In the genomic region with DNA sequence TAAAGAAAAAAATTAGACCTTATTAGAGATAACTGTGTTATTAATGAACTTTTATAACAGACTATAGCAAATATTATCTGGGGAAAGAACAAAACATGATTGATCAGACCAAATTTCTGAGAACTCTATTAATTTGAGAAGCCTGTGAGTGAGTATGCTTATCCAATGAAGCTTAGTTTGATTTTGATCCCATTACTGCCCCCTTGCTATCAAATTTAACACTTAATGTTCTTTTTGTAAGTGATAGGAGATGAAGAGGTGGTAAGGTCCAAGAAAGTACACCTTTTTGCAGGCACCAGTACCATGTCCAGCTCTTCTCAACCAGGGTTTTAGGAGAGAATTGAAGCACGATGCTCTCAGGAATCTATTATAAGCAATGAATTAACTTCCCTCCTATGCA, we compare ENCODE assay signal across 21 cellular contexts. TPM values are rescaled to one million over a fixed set of nuclear protein-coding genes. Genes with fewer than 3 reads are reported as not detected.
DNase-seq lines count a peak whose midpoint lies in the region; ATAC-seq and TF ChIP-seq lines count a peak whose summit lies in the region.
"Had no signal": no experiment of that assay in that cellular context is flagged by ENCODE, and none has a peak within 500 bp of the region (broad histone marks: within the 10 kb centered on the region; RNA-seq: fewer than 3 reads in every experiment).

No MANE protein-coding gene starts in this region.

- no peaks in the 10 kb centered on the region for H3K9me3 ChIP-seq in A673 (ENCODE audit: low read depth, low read length, poor library complexity, severe bottlenecking)
- H3K9me3 ChIP-seq in Panc1 (ENCODE audit: control insufficient read depth, insufficient read depth, low read depth, low read length) = no peaks in the 10 kb centered on the region; the same call in 1 of the 2 replicates
- H3K9me3 ChIP-seq in uterus = no peaks in the 10 kb centered on the region
- no peaks in the 10 kb centered on the region for H3K9me3 ChIP-seq in WERI-Rb-1 (ENCODE audit: severe bottlenecking)
- no peaks in the 10 kb centered on the region for H3K9me3 ChIP-seq in right cardiac atrium (ENCODE audit: control insufficient read depth, low read length)
- H3K9me3 ChIP-seq: ascending aorta, testis had no signal

- ATAC-seq in Panc1 = no peak
- no peak for ATAC-seq in right cardiac atrium

- H3K4me3 ChIP-seq in A673 (ENCODE audit: low read depth, low read length, poor library complexity, severe bottlenecking) = no peak overlapping the region
- no peak overlapping the region for H3K4me3 ChIP-seq in Panc1 (ENCODE audit: low read depth in 2 of 2, low read length in 2 of 2)
- H3K4me3 ChIP-seq in fibroblast of mammary gland (ENCODE audit: control insufficient read depth, low read depth, low read length) = no peak overlapping the region
- no peak overlapping the region for H3K4me3 ChIP-seq in uterus
- no peak overlapping the region for H3K4me3 ChIP-seq in WERI-Rb-1 (ENCODE audit: low read depth, low read length)
- H3K4me3 ChIP-seq in right cardiac atrium (ENCODE audit: low read length) = no peak overlapping the region
- H3K4me3 ChIP-seq: ascending aorta, coronary artery, testis had no signal

- H3K27ac ChIP-seq in A673 (ENCODE audit: low read depth, low read length, poor library complexity, severe bottlenecking) = no peak overlapping the region
- no peak overlapping the region for H3K27ac ChIP-seq in Panc1 (ENCODE audit: low read length)
- no peak overlapping the region for H3K27ac ChIP-seq in uterus
- H3K27ac ChIP-seq in WERI-Rb-1 = no peak overlapping the region
- no peak overlapping the region for H3K27ac ChIP-seq in right cardiac atrium (ENCODE audit: low read length)
- H3K27ac ChIP-seq: ascending aorta, coronary artery, epithelial cell of prostate, parathyroid adenoma, testis had no signal

- CTCF ChIA-PET in A673 (lab: Charles Lee) = interaction anchor here (0.6 kb wide), 1 partner anchor 17 kb away, joined by 3 read pairs; no protein-coding TSS in a partner anchor
- CTCF ChIA-PET in Panc1 (lab: Charles Lee) = no interaction called here

- POLR2A ChIA-PET in A673 (lab: Charles Lee; ENCODE audit: low non-redundant PET) = no interaction called here
- POLR2A ChIA-PET in Panc1 (lab: Charles Lee) = no interaction called here

- peak; percentile 54 for TF ChIP-seq CTCF in A673 (conservative IDR thresholded peaks at IDR 0.05; ENCODE audit: low read depth, low read length)
- TF ChIP-seq CTCF in Panc1 (IDR thresholded peaks at IDR 0.05) = peak; percentile 25; the same call in 1 of the 2 replicates
- TF ChIP-seq CTCF in fibroblast of mammary gland (conservative IDR thresholded peaks at IDR 0.05; ENCODE audit: control insufficient read depth, insufficient read depth, low read depth, low read length) = peak; percentile 21
- no peak for TF ChIP-seq CTCF in uterus (IDR thresholded peaks at IDR 0.05)
- no peak for TF ChIP-seq CTCF in WERI-Rb-1 (IDR thresholded peaks at IDR 0.05; ENCODE audit: low read depth, low read length)

- BruUV-seq in A673 (replicated peaks; lab: Mats Ljungman, UMichigan) = no TSS peak
- BruUV-seq in Panc1 (replicated peaks; lab: Mats Ljungman, UMichigan) = no TSS peak

- peaks cover 11% of the 10 kb centered on the region for H3K4me1 ChIP-seq in A673 (ENCODE audit: insufficient read depth, low read length, poor library complexity, severe bottlenecking)
- no peaks in the 10 kb centered on the region for H3K4me1 ChIP-seq in Panc1 (ENCODE audit: control insufficient read depth, insufficient read depth, low read length)
- H3K4me1 ChIP-seq in uterus = no peaks in the 10 kb centered on the region
- no peaks in the 10 kb centered on the region for H3K4me1 ChIP-seq in right cardiac atrium (ENCODE audit: control insufficient read depth, insufficient read depth, low read length)
- H3K4me1 ChIP-seq: ascending aorta, parathyroid adenoma, testis had no signal

- intact Hi-C loops in A673 (cut with micrococcal nuclease; ENCODE audit: unreplicated experiment) = loop anchor here (5.0 kb wide), 1 partner anchor 157 kb away; the partner anchor contains the start of gene RTKN2
- intact Hi-C loops in Panc1 (cut with micrococcal nuclease; ENCODE audit: unreplicated experiment) = no loop called here
- intact Hi-C loops in uterus (cut with DNase I; ENCODE audit: low total_unique reads) = no loop called here
- intact Hi-C loops in right cardiac atrium (cut with DNase I) = no loop called here

- 87% methylated on average over 1 of the region's 1 CpG for WGBS in right cardiac atrium

- in situ Hi-C loops in Panc1 (cut with HindIII; ENCODE audit: low pct_unique_long_range_greater_than_20kb, low sequenced_read_pairs) = no loop called here

- DNase-seq in A673 (ENCODE audit: low spot score) (peak; percentile 39), HCEC 1CT (peak; percentile 6), Panc1 (ENCODE audit: low read depth, low spot score) (no peak), fibroblast of mammary gland (ENCODE audit: low read depth) (peak; percentile 22), uterus (no peak), WERI-Rb-1 (no peak), right cardiac atrium (no peak)
- no peak for DNase-seq in stimulated activated CD4-positive, alpha-beta T cell treated with anti-CD3 and anti-CD28 coated beads, Interleukin-12 subunit alpha, Interleukin-12 subunit beta, amount 100 ng/mL, for 4 hours
- DNase-seq: activated CD4-positive, alpha-beta T cell treated with anti-CD3 and anti-CD28 coated beads, Interleukin-2, amount 50 U/mL, for 1 hour; Calu3; Karpas-422; naive B cell; NCI-H1436; NCI-H446 treated with DMSO at 0.1 percent for 48 hours; small intestine; testis had no signal

- H3K27me3 ChIP-seq in A673 (replicated peaks; ENCODE audit: insufficient read depth, low read depth, low read length, poor library complexity) (no peaks in the 10 kb centered on the region), Panc1 (ENCODE audit: control insufficient read depth, insufficient read depth, low read length) (no peaks in the 10 kb centered on the region), uterus (no peaks in the 10 kb centered on the region), WERI-Rb-1 (ENCODE audit: insufficient read depth, low read depth, severe bottlenecking) (peaks cover 7% of the 10 kb centered on the region), right cardiac atrium (ENCODE audit: control insufficient read depth, insufficient read depth) (no peaks in the 10 kb centered on the region)
- H3K27me3 ChIP-seq: ascending aorta, testis had no signal

- TF ChIP-seq POLR2A in uterus (IDR thresholded peaks at IDR 0.05) = no peak

- H3K36me3 ChIP-seq in A673 (ENCODE audit: insufficient read depth, low read length, poor library complexity, severe bottlenecking) = no peaks in the 10 kb centered on the region
- H3K36me3 ChIP-seq in Panc1 (ENCODE audit: control insufficient read depth, insufficient read depth, low read length) = no peaks in the 10 kb centered on the region
- H3K36me3 ChIP-seq in uterus = no peaks in the 10 kb centered on the region
- H3K36me3 ChIP-seq in WERI-Rb-1 = no peaks in the 10 kb centered on the region
- H3K36me3 ChIP-seq: ascending aorta had no signal

RNA-seq across cellular contexts. Expression of gene ZNF365, which starts 49.9 kb away (rescaled TPM):
- 0.55 and 0.56 TPM in 2 replicates for total RNA-seq in A673 (2021)
- 22.8 TPM for total RNA-seq in Panc1 (2021; ENCODE audit: unreplicated experiment)
- polyA plus RNA-seq in Panc1 (2012; ENCODE audit: insufficient read length) = 12.7 TPM
- 1 to 10 TPM in 1 of 4 donors, not detected in 3; 1.3 TPM for total RNA-seq in uterus
- 1 to 10 TPM; 1.7 to 4.1 (median 3.4) TPM for total RNA-seq in right cardiac atrium
- polyA plus RNA-seq in right cardiac atrium = 0.86 TPM
- total RNA-seq: ascending aorta had no signal
- polyA plus RNA-seq: liver had no signal

Comparison
In these comparisons a context has a peak if more than half of its experiments do, and no peak if none do; other contexts are left out.
1. DNase-seq: peak in A673 (single experiment), HCEC 1CT (single experiment) and fibroblast of mammary gland (single experiment); none in Panc1 (single experiment), stimulated activated CD4-positive, alpha-beta T cell treated with anti-CD3 and anti-CD28 coated beads, Interleukin-12 subunit alpha, Interleukin-12 subunit beta, amount 100 ng/mL, for 4 hours (single experiment), uterus (0 of 2), WERI-Rb-1 (single experiment) and right cardiac atrium (0 of 3).
2. CTCF ChIP-seq: peak in A673 (single experiment), Panc1 (single experiment) and fibroblast of mammary gland (single experiment); none in uterus (0 of 4) and WERI-Rb-1 (single experiment).